ENCODE assay signal across 8 cellular contexts in the genomic region with DNA sequence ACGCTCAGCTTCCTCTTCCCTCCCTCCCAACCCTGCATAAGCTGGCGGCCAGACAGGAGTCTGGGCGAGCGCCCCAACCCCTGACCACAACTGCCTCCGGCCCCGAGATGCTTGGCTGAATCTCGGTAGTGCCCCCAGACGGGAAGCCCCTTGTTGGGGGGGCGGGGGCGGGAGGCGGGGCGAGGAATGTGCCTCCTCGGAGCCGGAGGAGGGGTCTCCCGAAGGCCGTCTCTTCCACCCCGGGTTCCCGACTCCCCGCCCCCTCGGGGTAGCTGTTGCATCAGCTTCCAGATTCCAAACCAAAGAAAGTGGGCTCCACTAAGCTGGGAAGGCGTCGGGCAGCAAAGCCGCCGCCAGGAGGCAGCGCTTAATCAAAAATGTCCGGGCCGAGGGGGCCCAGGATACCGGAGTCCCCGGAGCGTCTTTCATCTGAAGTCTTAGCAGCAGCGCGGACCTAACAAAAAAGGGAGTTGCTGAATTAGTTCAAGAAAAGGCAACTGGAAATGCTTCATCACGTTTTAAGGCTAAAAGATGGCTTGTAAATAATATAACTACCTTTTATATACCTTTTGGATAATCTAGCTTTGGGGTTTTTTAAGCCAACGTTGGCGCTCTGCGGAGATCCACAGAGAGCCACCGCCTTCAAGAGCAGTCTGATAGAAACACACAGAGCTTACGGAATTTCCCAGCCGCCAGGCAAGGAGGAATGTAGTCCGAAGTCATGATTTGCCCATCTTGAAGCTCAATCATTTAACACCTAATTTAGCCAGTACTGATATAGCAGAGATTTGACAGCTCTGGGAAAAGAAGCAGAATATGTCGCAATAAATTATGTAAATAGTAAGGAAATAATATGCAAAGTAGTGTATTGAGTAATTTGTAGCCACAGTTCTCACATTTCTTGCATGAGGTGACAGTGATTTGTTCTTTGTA. TPM values are rescaled to one million over a fixed set of nuclear protein-coding genes. Genes with fewer than 3 reads are reported as not detected.
DNase-seq lines count a peak whose midpoint lies in the region; ATAC-seq, FAIRE-seq and TF ChIP-seq lines count a peak whose summit lies in the region.

No MANE protein-coding gene starts in this region.

- DNase-seq in A172 (ENCODE audit: low spot score) (peak; percentile 52), GM12892 (ENCODE audit: insufficient read length) (peak; percentile 70), T-helper 1 cell (peak; percentile 29 to 75 (median 57)), amniotic stem cell (lab: John Stamatoyannopoulos, UW) (peak; percentile 78), hepatocyte (ENCODE audit: low spot score) (peak; percentile 94), retinal pigment epithelial cell (ENCODE audit: low read depth) (peak; percentile 54), mesenteric fat pad (ENCODE audit: low spot score) (no peak)

- H4K20me1 ChIP-seq in hepatocyte (ENCODE audit: insufficient read depth, poor library complexity, severe bottlenecking) = no peaks in the 10 kb centered on the region

- peak overlapping the region; percentile 70 for H3K4me2 ChIP-seq in hepatocyte

- no peaks in the 10 kb centered on the region for H3K36me3 ChIP-seq in hepatocyte (replicated peaks; ENCODE audit: insufficient read depth, low read depth)

- H3K79me2 ChIP-seq in hepatocyte = no peaks in the 10 kb centered on the region

- H3K4me3 ChIP-seq in hepatocyte (no peak overlapping the region), retinal pigment epithelial cell (ENCODE audit: low read length) (peak overlapping the region; percentile 31)

- ATAC-seq in HG03442 (IDR thresholded peaks at IDR 0.05; ENCODE audit: unreplicated experiment) = peak; percentile 57

- H3K9me3 ChIP-seq in hepatocyte (ENCODE audit: low read depth) = no peaks in the 10 kb centered on the region

- peak overlapping the region; percentile 99 for H3K27ac ChIP-seq in hepatocyte

- TF ChIP-seq CTCF in hepatocyte (IDR thresholded peaks at IDR 0.05; ENCODE audit: poor library complexity) = peak; percentile 92
- TF ChIP-seq CTCF in retinal pigment epithelial cell (conservative IDR thresholded peaks at IDR 0.05; ENCODE audit: low read depth, low read length) = peak; percentile 88

- H3K27me3 ChIP-seq in hepatocyte = no peaks in the 10 kb centered on the region

- H3K9me2 ChIP-seq in hepatocyte (replicated peaks; ENCODE audit: insufficient read depth) = no peaks in the 10 kb centered on the region

- FAIRE-seq in GM12892 (lab: Jason Lieb, UNC) = peak; percentile 33

- 2% methylated on average over 33 of the region's 41 CpGs for WGBS in hepatocyte (ENCODE audit: low lambda C conversion rate, missing lambda C conversion rate)

- TF ChIP-seq POLR2A in GM12892 (IDR thresholded peaks at IDR 0.05; ENCODE audit: low read depth, low read length) = peak; percentile 63

- peak overlapping the region; percentile 68 for H2AFZ ChIP-seq in hepatocyte

- H3K4me1 ChIP-seq in hepatocyte (ENCODE audit: insufficient read depth) = peaks cover 56% of the 10 kb centered on the region

RNA-seq across cellular contexts. Expression of a gene that starts 6.8 kb away (rescaled TPM):
- total RNA-seq in A172 (2014; rRNA removed; shearing (Covaris generic)) = 72.1 and 163 TPM in 2 replicates
- 86.7 TPM for polyA plus RNA-seq in GM12892 (2012; ENCODE audit: missing spikeins)
- 50.6 and 164 TPM in 2 replicates for total RNA-seq in hepatocyte
- polyA plus RNA-seq in hepatocyte = 214 and 227 TPM in 2 replicates
- 54.0 TPM for total RNA-seq in mesenteric fat pad

RNA-seq across cellular contexts. Expression of a gene that starts 7.7 kb away (rescaled TPM):
- 0.74 TPM in 1 of 2 replicates, not detected in the other for total RNA-seq in A172 (2014; rRNA removed; shearing (Covaris generic))
- polyA plus RNA-seq in GM12892 (2012; ENCODE audit: missing spikeins) = 24.5 TPM
- total RNA-seq in hepatocyte (337 and 381 TPM in 2 replicates), mesenteric fat pad (25.5 TPM)
- polyA plus RNA-seq in hepatocyte = 169 and 206 TPM in 2 replicates

RNA-seq across cellular contexts. Expression of a gene that starts 13.5 kb away (rescaled TPM):
- total RNA-seq in A172 (2014; rRNA removed; shearing (Covaris generic)) = 82.4 and 92.9 TPM in 2 replicates
- 0.74 TPM for polyA plus RNA-seq in GM12892 (2012; ENCODE audit: missing spikeins)
- total RNA-seq in hepatocyte (122 and 160 TPM in 2 replicates), mesenteric fat pad (273 TPM)
- 17.1 and 21.4 TPM in 2 replicates for polyA plus RNA-seq in hepatocyte

RNA-seq across cellular contexts. Expression of a gene that starts 48.7 kb away (rescaled TPM):
- total RNA-seq in A172 (2014; rRNA removed; shearing (Covaris generic)) = 28.7 and 38.7 TPM in 2 replicates
- 15.5 TPM for polyA plus RNA-seq in GM12892 (2012; ENCODE audit: missing spikeins)
- total RNA-seq in hepatocyte (34.4 and 56.2 TPM in 2 replicates), mesenteric fat pad (113 TPM)
- polyA plus RNA-seq in hepatocyte = 92.7 and 117 TPM in 2 replicates

RNA-seq across cellular contexts. Expression of a gene that starts 56.4 kb away (rescaled TPM):
- 44.4 and 46.2 TPM in 2 replicates for total RNA-seq in A172 (2014; rRNA removed; shearing (Covaris generic))
- polyA plus RNA-seq in GM12892 (2012; ENCODE audit: missing spikeins) = 134 TPM
- total RNA-seq in hepatocyte (88.1 and 107 TPM in 2 replicates), mesenteric fat pad (77.7 TPM)
- 59.4 and 64.3 TPM in 2 replicates for polyA plus RNA-seq in hepatocyte

Comparison
In these comparisons a context has a peak if more than half of its experiments do, and no peak if none do; other contexts are left out.
1. RNA of a gene that starts 7.7 kb away (total RNA-seq): 337 to 381 TPM in hepatocyte and 25.5 TPM in mesenteric fat pad (single experiment); 0.74 TPM in A172; every median in the first group is over 10 times any median in the second.